11 cellular contexts compared by ENCODE assay signal in the genomic region with DNA sequence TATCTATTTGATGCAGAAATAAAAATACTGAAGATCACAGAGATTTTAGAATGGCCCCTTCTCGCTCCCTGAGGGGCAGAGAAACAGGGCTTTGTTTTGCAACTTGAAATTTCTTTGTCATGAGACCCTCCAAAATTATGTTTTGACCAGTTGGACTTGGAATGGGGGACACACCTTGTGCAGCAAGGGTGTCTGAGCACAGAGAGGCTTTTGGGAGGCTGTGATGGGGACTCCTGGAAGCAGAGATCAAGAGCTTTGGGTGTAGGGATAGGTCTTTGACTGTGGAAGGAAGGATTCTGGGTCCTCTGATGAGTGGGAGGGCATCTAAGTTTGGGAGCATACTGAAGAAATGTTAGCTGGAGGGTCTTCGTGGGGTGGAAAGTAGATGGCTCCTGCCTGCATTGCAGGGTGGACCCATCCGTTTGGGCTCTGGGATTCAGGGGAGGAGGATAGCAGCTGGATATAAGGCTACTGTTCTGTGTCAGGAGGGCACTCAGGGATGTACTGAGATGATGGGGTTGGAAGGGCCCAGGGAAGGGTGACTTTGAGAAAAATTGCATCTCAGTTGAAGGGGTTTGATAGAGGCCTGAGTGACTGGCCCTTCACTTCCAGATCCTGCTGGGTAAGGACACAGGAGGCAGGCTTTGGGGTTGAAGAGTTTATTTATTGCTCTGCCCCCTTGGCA. TPM values are rescaled to one million over a fixed set of nuclear protein-coding genes. Genes with fewer than 3 reads are reported as not detected.
DNase-seq lines count a peak whose midpoint lies in the region; ATAC-seq, FAIRE-seq and TF ChIP-seq lines count a peak whose summit lies in the region.
"Had no signal": no experiment of that assay in that cellular context is flagged by ENCODE, and none has a peak within 500 bp of the region (broad histone marks: within the 10 kb centered on the region; RNA-seq: fewer than 3 reads in every experiment).

No MANE protein-coding gene starts in this region.

- intact Hi-C loops in CD14-positive monocyte (cut with micrococcal nuclease) (loop anchor here (2.0 to 5.0 kb wide), 4 partner anchors 46 to 144 kb away; partner anchors contain the start of genes DNAI1 (in 1 of the 2), ENHO (in 1 of the 2), FAM219A (in 1 of the 2) and KIF24 (in 1 of the 2)), left lung (cut with DNase I) (loop anchor here in 1 of 2 donors (2.0 kb wide), 1 partner anchor 46 kb away; no protein-coding TSS in a partner anchor)

- H3K4me1 Mint-ChIP-seq in CD14-positive monocyte (peaks cover 39% of the 10 kb centered on the region), neural crest cell (peaks cover 30% of the 10 kb centered on the region)

- DNase-seq in CD14-positive monocyte (ENCODE audit: low spot score) (no peak), GM10248 (ENCODE audit: extremely low spot score) (peak; percentile 4), coronary artery (ENCODE audit: low spot score) (peak; percentile 65), neural crest cell (ENCODE audit: low read depth, low spot score) (no peak), left lung (no peak), GM19239 (ENCODE audit: insufficient read length, low spot score) (no peak)
- no peak for DNase-seq in stimulated activated CD4-positive, alpha-beta T cell treated with anti-CD3 and anti-CD28 coated beads, Interleukin-2, amount 100 ng/mL, for 24 hours

- no peak overlapping the region for H3K27ac ChIP-seq in coronary artery
- no peak overlapping the region for H3K27ac ChIP-seq in left lung
- H3K27ac ChIP-seq: ovary had no signal

- H3K4me3 ChIP-seq in coronary artery (no peak overlapping the region), left lung (no peak overlapping the region)
- H3K4me3 ChIP-seq: ovary had no signal

- H3K27me3 Mint-ChIP-seq in CD14-positive monocyte (ENCODE audit: low read depth in 3 of 3) (peaks cover 37 to 56% (median 44%) of the 10 kb centered on the region in 3 donors), neural crest cell (ENCODE audit: low read depth) (peaks cover 85% of the 10 kb centered on the region)
- H3K27me3 Mint-ChIP-seq: activated CD4-positive, alpha-beta T cell treated with anti-CD3 and anti-CD28 coated beads for 36 hours had no signal

- no peaks in the 10 kb centered on the region for H3K36me3 ChIP-seq in left lung
- H3K36me3 ChIP-seq: ovary had no signal

- H3K4me1 ChIP-seq in left lung, result peaks cover 13 to 51% of the 10 kb centered on the region in 2 donors

- peaks cover 0 to 14% of the 10 kb centered on the region in 2 donors for H3K27me3 ChIP-seq in left lung
- H3K27me3 ChIP-seq: ovary had no signal

- peaks cover 0 to 6% of the 10 kb centered on the region in 2 donors for H3K36me3 Mint-ChIP-seq in CD14-positive monocyte
- peaks cover 4% of the 10 kb centered on the region for H3K36me3 Mint-ChIP-seq in neural crest cell (ENCODE audit: low read depth)
- H3K36me3 Mint-ChIP-seq: activated naive CD8-positive, alpha-beta T cell treated with anti-CD3 and anti-CD28 coated beads, Interleukin-2, amount 10 ng/mL, durations not matched to agents 7 days and 5 days had no signal

- POLR2A ChIA-PET in GM10248 (lab: Yijun Ruan, JAX), result interaction anchor here (0.8 kb wide), 1 partner anchor 44 kb away, joined by 3 read pairs; no protein-coding TSS in a partner anchor

- ATAC-seq in esophagus mucosa, result no peak
- no peak for ATAC-seq in left lung

- H3K27ac Mint-ChIP-seq in CD14-positive monocyte (peak overlapping the region in 1 of 7 donors; percentile 2), neural crest cell (ENCODE audit: unreplicated experiment) (no peak overlapping the region)

- no peak for TF ChIP-seq CTCF in CD14-positive monocyte (IDR thresholded peaks at IDR 0.05)
- no peak for TF ChIP-seq CTCF in GM10248 (IDR thresholded peaks at IDR 0.05; ENCODE audit: control extremely low read depth, extremely low read depth, low read depth, missing control alignments)
- TF ChIP-seq CTCF in coronary artery (IDR thresholded peaks at IDR 0.05), result no peak
- TF ChIP-seq CTCF in neural crest cell (conservative IDR thresholded peaks at IDR 0.05), result no peak
- no peak for TF ChIP-seq CTCF in left lung (IDR thresholded peaks at IDR 0.05)

- H3K4me3 Mint-ChIP-seq in CD14-positive monocyte (peak overlapping the region; percentile 4 to 14), neural crest cell (peak overlapping the region; percentile 80)

- no peak for FAIRE-seq in GM19239 (lab: Jason Lieb, UNC)

- CTCF ChIA-PET in GM10248 (lab: Yijun Ruan, JAX), result interaction anchor here (0.6 to 9.0 kb wide), 38 partner anchors 10 to 566 kb away, joined by 3 to 162 read pairs (median 4); partner anchors contain the start of gene SIGMAR1

- H3K9me3 Mint-ChIP-seq in CD14-positive monocyte, result peaks cover 0 to 3% (median 0%) of the 10 kb centered on the region in 7 donors
- H3K9me3 Mint-ChIP-seq in neural crest cell, result no peaks in the 10 kb centered on the region
- H3K9me3 Mint-ChIP-seq: activated naive CD8-positive, alpha-beta T cell treated with anti-CD3 and anti-CD28 coated beads, Interleukin-2, amount 10 ng/mL, durations not matched to agents 7 days and 5 days had no signal

- no peaks in the 10 kb centered on the region for H3K9me3 ChIP-seq in left lung
- H3K9me3 ChIP-seq: ovary had no signal

RNA-seq across cellular contexts. Expression of gene MYORG, which starts 1.8 kb away (rescaled TPM):
- polyA plus RNA-seq in CD14-positive monocyte, result under 1 TPM in 1 of 2 donors, not detected in 1; 0.05 TPM
- 1.7 and 2.0 TPM in 2 replicates for total RNA-seq in neural crest cell
- 5.4 TPM for total RNA-seq in esophagus mucosa
- 10 to 100 TPM in 1 of 2 donors, 1 to 10 TPM in 1; 6.9 to 22.6 TPM for total RNA-seq in left lung

RNA-seq across cellular contexts. Expression of gene NUDT2, which starts 49.1 kb away (rescaled TPM):
- 10 to 100 TPM; 24.4 to 56.9 TPM for polyA plus RNA-seq in CD14-positive monocyte
- total RNA-seq in neural crest cell (17.8 and 19.8 TPM in 2 replicates), esophagus mucosa (19.9 TPM), left lung (10 to 100 TPM; 10.3 to 11.9 TPM)

RNA-seq across cellular contexts. Expression of gene KIF24, which starts 49.5 kb away (rescaled TPM):
- under 1 TPM in 1 of 2 donors, not detected in 1; 0.31 TPM for polyA plus RNA-seq in CD14-positive monocyte
- total RNA-seq in neural crest cell, result 12.3 and 13.8 TPM in 2 replicates
- total RNA-seq in esophagus mucosa, result 2.0 TPM
- 1 to 10 TPM; 2.4 TPM for total RNA-seq in left lung

Comparison
In these comparisons a context has a peak if more than half of its experiments do, and no peak if none do; other contexts are left out.
1. DNase-seq: peak in GM10248 (single experiment) and coronary artery (single experiment); none in CD14-positive monocyte (single experiment), neural crest cell (single experiment), stimulated activated CD4-positive, alpha-beta T cell treated with anti-CD3 and anti-CD28 coated beads, Interleukin-2, amount 100 ng/mL, for 24 hours (0 of 2), left lung (0 of 2) and GM19239 (single experiment).